Comparison of ENCODE assay signal across 13 cellular contexts in the genomic region with DNA sequence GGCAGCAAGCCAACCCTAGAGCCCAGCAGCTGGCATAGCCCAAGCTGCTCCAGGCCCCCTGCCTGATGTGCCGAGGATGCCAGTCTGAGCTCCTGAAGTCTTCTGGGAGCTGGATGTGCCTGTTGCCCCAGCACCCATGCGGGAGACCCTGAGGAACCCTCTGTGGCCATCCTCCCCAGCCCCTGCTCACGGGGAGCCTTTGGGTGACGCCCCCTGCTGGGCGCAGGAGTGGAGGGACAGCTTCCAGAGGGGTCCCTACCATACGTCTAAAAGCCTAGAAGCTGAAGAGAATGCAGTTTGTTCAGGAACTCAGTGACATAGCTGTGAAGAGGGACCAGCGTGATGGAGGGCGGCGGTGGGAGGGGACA. TPM values are rescaled to one million over a fixed set of nuclear protein-coding genes. Genes with fewer than 3 reads are reported as not detected.
DNase-seq lines count a peak whose midpoint lies in the region; ATAC-seq and TF ChIP-seq lines count a peak whose summit lies in the region.
"Had no signal": no experiment of that assay in that cellular context is flagged by ENCODE, and none has a peak within 500 bp of the region (broad histone marks: within the 10 kb centered on the region; RNA-seq: fewer than 3 reads in every experiment).

No MANE protein-coding gene starts in this region.

- no peak overlapping the region for H3K4me3 ChIP-seq in astrocyte of the cerebellum (ENCODE audit: low read depth, low read length)
- H3K4me3 ChIP-seq: stomach had no signal

- in situ Hi-C loops in astrocyte of the cerebellum (cut with HindIII; ENCODE audit: low sequenced_read_pairs) = no loop called here

- no peak for ATAC-seq in GM21526 (IDR thresholded peaks at IDR 0.05; ENCODE audit: low FRiP score, unreplicated experiment)
- ATAC-seq: left cardiac atrium had no signal

- peak; percentile 6 for TF ChIP-seq CTCF in astrocyte of the cerebellum (IDR thresholded peaks at IDR 0.05; ENCODE audit: low read depth, low read length, missing control alignments)
- peak; percentile 47 for TF ChIP-seq CTCF in progenitor cell of endocrine pancreas (IDR thresholded peaks at IDR 0.05; ENCODE audit: unreplicated experiment)

- no peak overlapping the region for H3K27ac Mint-ChIP-seq in activated CD4-positive, alpha-beta T cell treated with anti-CD3 and anti-CD28 coated beads, Interleukin-2, amount 10 ng/mL, durations not matched to agents 24 days and 14 days
- H3K27ac Mint-ChIP-seq in progenitor cell of endocrine pancreas = no peak overlapping the region

- no peaks in the 10 kb centered on the region for H3K4me1 Mint-ChIP-seq in activated CD4-positive, alpha-beta T cell treated with anti-CD3 and anti-CD28 coated beads, Interleukin-2, amount 10 ng/mL, durations not matched to agents 24 days and 14 days
- no peaks in the 10 kb centered on the region for H3K4me1 Mint-ChIP-seq in progenitor cell of endocrine pancreas (ENCODE audit: low read depth)

- intact Hi-C loops in activated CD4-positive, alpha-beta T cell treated with anti-CD3 and anti-CD28 coated beads, Interleukin-2, amount 10 ng/mL, durations not matched to agents 24 days and 14 days (cut with micrococcal nuclease) = no loop called here

- peak; percentile 3 to 9 for DNase-seq in activated CD4-positive, alpha-beta T cell treated with anti-CD3 and anti-CD28 coated beads, Interleukin-2, amount 50 U/mL, for 48 hours
- DNase-seq in activated CD4-positive, alpha-beta T cell treated with anti-CD3 and anti-CD28 coated beads, Interleukin-2, amount 10 ng/mL, durations not matched to agents 24 days and 14 days = no peak
- peak; percentile 37 for DNase-seq in HuH-7.5 (ENCODE audit: low spot score)
- DNase-seq in astrocyte of the cerebellum (ENCODE audit: low read depth) = no peak
- DNase-seq in progenitor cell of endocrine pancreas (ENCODE audit: low spot score, unreplicated experiment) = no peak
- DNase-seq in NCI-H2081 treated with DMSO at 0.1 percent for 48 hours (lab: John Stamatoyannopoulos, UW) = no peak
- DNase-seq in NCI-H2029 (lab: John Stamatoyannopoulos, UW) = no peak
- DNase-seq: AML-193; central memory CD4-positive, alpha-beta T cell; left cardiac atrium; NCI-H2107; stomach had no signal

- H3K9me3 Mint-ChIP-seq in activated CD4-positive, alpha-beta T cell treated with anti-CD3 and anti-CD28 coated beads, Interleukin-2, amount 10 ng/mL, durations not matched to agents 24 days and 14 days = no peaks in the 10 kb centered on the region
- H3K9me3 Mint-ChIP-seq in progenitor cell of endocrine pancreas (ENCODE audit: low read depth) = no peaks in the 10 kb centered on the region

- no peaks in the 10 kb centered on the region for H3K36me3 Mint-ChIP-seq in activated CD4-positive, alpha-beta T cell treated with anti-CD3 and anti-CD28 coated beads, Interleukin-2, amount 10 ng/mL, durations not matched to agents 24 days and 14 days (ENCODE audit: low read depth)
- H3K36me3 Mint-ChIP-seq in progenitor cell of endocrine pancreas (ENCODE audit: insufficient read depth) = no peaks in the 10 kb centered on the region

- peaks cover 9% of the 10 kb centered on the region for H3K27me3 Mint-ChIP-seq in activated CD4-positive, alpha-beta T cell treated with anti-CD3 and anti-CD28 coated beads, Interleukin-2, amount 10 ng/mL, durations not matched to agents 24 days and 14 days
- peaks cover 13% of the 10 kb centered on the region for H3K27me3 Mint-ChIP-seq in progenitor cell of endocrine pancreas

- no peak overlapping the region for H3K4me3 Mint-ChIP-seq in activated CD4-positive, alpha-beta T cell treated with anti-CD3 and anti-CD28 coated beads, Interleukin-2, amount 10 ng/mL, durations not matched to agents 24 days and 14 days
- no peak overlapping the region for H3K4me3 Mint-ChIP-seq in progenitor cell of endocrine pancreas (ENCODE audit: low read depth)

RNA-seq across cellular contexts. Expression of gene MVB12B, which starts 33.1 kb away (rescaled TPM):
- total RNA-seq in activated CD4-positive, alpha-beta T cell treated with anti-CD3 and anti-CD28 coated beads, Interleukin-2, amount 10 ng/mL, durations not matched to agents 24 days and 14 days = 0.49 and 1.3 TPM in 2 replicates
- total RNA-seq in progenitor cell of endocrine pancreas = 34.6 and 34.8 TPM in 2 replicates

Comparison
In these comparisons a context has a peak if more than half of its experiments do, and no peak if none do; other contexts are left out.
1. DNase-seq: peak in activated CD4-positive, alpha-beta T cell treated with anti-CD3 and anti-CD28 coated beads, Interleukin-2, amount 50 U/mL, for 48 hours (2 of 2) and HuH-7.5 (single experiment); none in activated CD4-positive, alpha-beta T cell treated with anti-CD3 and anti-CD28 coated beads, Interleukin-2, amount 10 ng/mL, durations not matched to agents 24 days and 14 days (single experiment), astrocyte of the cerebellum (single experiment), progenitor cell of endocrine pancreas (single experiment), NCI-H2081 treated with DMSO at 0.1 percent for 48 hours (single experiment) and NCI-H2029 (single experiment).
2. RNA of gene MVB12B, which starts 33.1 kb away (total RNA-seq): 34.6 to 34.8 TPM in progenitor cell of endocrine pancreas; 0.49 to 1.3 TPM in activated CD4-positive, alpha-beta T cell treated with anti-CD3 and anti-CD28 coated beads, Interleukin-2, amount 10 ng/mL, durations not matched to agents 24 days and 14 days; every median in the first group is over 10 times any median in the second.